Comparison of ENCODE assay signal across 18 cellular contexts in the genomic region with DNA sequence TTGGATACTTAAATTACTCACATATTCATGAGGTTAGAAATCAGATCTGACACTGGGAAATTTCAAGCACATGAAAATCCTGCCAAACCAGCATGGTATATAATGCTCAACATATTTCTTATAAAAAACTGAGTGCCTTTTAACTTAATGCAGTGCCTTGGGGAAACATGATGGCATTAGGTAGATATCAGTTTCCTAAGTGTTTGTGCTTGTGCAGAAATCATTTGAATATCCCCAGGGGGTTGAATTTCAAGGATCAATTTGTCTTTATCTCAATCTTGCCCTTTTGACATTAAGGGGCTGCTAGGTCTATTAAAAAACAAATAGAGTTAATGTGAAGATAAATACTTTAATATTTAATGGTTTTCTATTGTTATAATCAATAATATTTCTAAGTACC.
DNase-seq lines count a peak whose midpoint lies in the region; ATAC-seq and TF ChIP-seq lines count a peak whose summit lies in the region.
"Had no signal": no experiment of that assay in that cellular context is flagged by ENCODE, and none has a peak within 500 bp of the region (broad histone marks: within the 10 kb centered on the region; RNA-seq: fewer than 3 reads in every experiment).

No MANE protein-coding gene starts in this region.

- H3K4me1 ChIP-seq in SK-N-SH (ENCODE audit: control insufficient read depth in 1 of 2, insufficient read depth in 2 of 2, low read depth in 1 of 2, low read length in 1 of 2) (peaks cover 0 to 17% of the 10 kb centered on the region in 2 experiments; a peak in 2 of 4 replicates), neural progenitor cell (peaks cover 36% of the 10 kb centered on the region)
- H3K4me1 ChIP-seq: A549; BLaER1 treated with 17β-estradiol and CSF1 and Interleukin-3, amounts not matched to agents 10 nM and 100 nM; Caco-2 had no signal

- H3K9ac ChIP-seq in SK-N-SH (no peak overlapping the region), neural progenitor cell (no peak overlapping the region)
- H3K9ac ChIP-seq: BLaER1 treated with 17β-estradiol and CSF1 and Interleukin-3, amounts not matched to agents 10 nM and 100 nM had no signal

- no peaks in the 10 kb centered on the region for H3K27me3 ChIP-seq in SK-N-SH (ENCODE audit: insufficient read depth)
- H3K27me3 ChIP-seq in neural progenitor cell, result no peaks in the 10 kb centered on the region
- H3K27me3 ChIP-seq: BLaER1 treated with 17β-estradiol and CSF1 and Interleukin-3, amounts not matched to agents 10 nM and 100 nM had no signal

- TF ChIP-seq CTCF in SK-N-SH (IDR thresholded peaks at IDR 0.05), result no peak
- TF ChIP-seq CTCF in neural progenitor cell (IDR thresholded peaks at IDR 0.05), result no peak

- H3K9me2 ChIP-seq in SK-N-SH, result no peaks in the 10 kb centered on the region

- no peak overlapping the region for H3K27ac Mint-ChIP-seq in neural progenitor cell
- H3K27ac Mint-ChIP-seq: B cell; CD4-positive, alpha-beta T cell; CD8-positive, alpha-beta T cell had no signal

- no peak overlapping the region for H2AFZ ChIP-seq in SK-N-SH (ENCODE audit: low read depth)
- H2AFZ ChIP-seq in neural progenitor cell (replicated peaks), result no peak overlapping the region

- H3K4me1 Mint-ChIP-seq in neural progenitor cell, result peaks cover 34% of the 10 kb centered on the region
- H3K4me1 Mint-ChIP-seq: B cell had no signal

- H4K20me1 ChIP-seq in SK-N-SH (ENCODE audit: insufficient read depth), result no peaks in the 10 kb centered on the region
- H4K20me1 ChIP-seq in neural progenitor cell (ENCODE audit: low read depth), result no peaks in the 10 kb centered on the region
- H4K20me1 ChIP-seq: BLaER1 treated with 17β-estradiol and CSF1 and Interleukin-3, amounts not matched to agents 10 nM and 100 nM had no signal

- TF ChIP-seq EP300 in SK-N-SH (IDR thresholded peaks at IDR 0.05; ENCODE audit: borderline replicate concordance in 1 of 2, low read depth in 1 of 2, low read length in 1 of 2), result peak in 1 of 2 experiments; percentile 56; a peak in 1 of 4 replicates

- no peaks in the 10 kb centered on the region for H3K9me3 ChIP-seq in SK-N-SH
- no peaks in the 10 kb centered on the region for H3K9me3 ChIP-seq in neural progenitor cell (ENCODE audit: low read depth)
- H3K9me3 ChIP-seq: A549; BLaER1 treated with 17β-estradiol and CSF1 and Interleukin-3, amounts not matched to agents 10 nM and 100 nM; Caco-2 had no signal

- ATAC-seq in SK-N-SH treated with all-trans-retinoic acid at 6 μM for 48 hours, result no peak
- ATAC-seq: A549; CD8-positive, alpha-beta T cell had no signal

- H3K4me3 ChIP-seq in SK-N-SH (ENCODE audit: low read depth in 2 of 2, low read length in 1 of 2) (no peak overlapping the region), neural progenitor cell (no peak overlapping the region)
- H3K4me3 ChIP-seq: A549; BLaER1 treated with 17β-estradiol and CSF1 and Interleukin-3, amounts not matched to agents 10 nM and 100 nM had no signal

- H3K79me2 ChIP-seq in SK-N-SH (ENCODE audit: insufficient read depth) (no peaks in the 10 kb centered on the region), neural progenitor cell (ENCODE audit: low read depth) (no peaks in the 10 kb centered on the region)

- peaks cover 3% of the 10 kb centered on the region for H3K27me3 Mint-ChIP-seq in neural progenitor cell (ENCODE audit: insufficient read depth, low read depth)
- H3K27me3 Mint-ChIP-seq: B cell; CD4-positive, alpha-beta T cell had no signal

- H3F3A ChIP-seq in SK-N-SH (replicated peaks; ENCODE audit: insufficient read depth) (no peaks in the 10 kb centered on the region), neural progenitor cell (ENCODE audit: low read depth) (peaks cover 30% of the 10 kb centered on the region)

- CTCF ChIA-PET in SK-N-SH (lab: Yijun Ruan, JAX), result interaction anchor here (0.7 to 3.0 kb wide), 7 partner anchors 18 to 224 kb away, joined by 3 to 11 read pairs (median 3); no protein-coding TSS in a partner anchor

- H3K27ac ChIP-seq in SK-N-SH (ENCODE audit: low read depth in 2 of 2, low read length in 1 of 2) (peak overlapping the region in 1 of 2 experiments; percentile 43; a peak in 2 of 4 replicates), neural progenitor cell (peak overlapping the region; percentile 76)
- H3K27ac ChIP-seq: 22Rv1; A549; BLaER1 treated with 17β-estradiol and CSF1 and Interleukin-3, amounts not matched to agents 10 nM and 100 nM; C4-2B had no signal

- H3K4me3 Mint-ChIP-seq in neural progenitor cell, result no peak overlapping the region
- H3K4me3 Mint-ChIP-seq: B cell; CD4-positive, alpha-beta T cell; CD8-positive, alpha-beta T cell had no signal

- peaks cover 2% of the 10 kb centered on the region for H3K36me3 Mint-ChIP-seq in neural progenitor cell
- H3K36me3 Mint-ChIP-seq: CD8-positive, alpha-beta T cell had no signal

- H3K4me2 ChIP-seq in SK-N-SH, result no peak overlapping the region
- peak overlapping the region; percentile 48 for H3K4me2 ChIP-seq in neural progenitor cell
- H3K4me2 ChIP-seq: A549; BLaER1 treated with 17β-estradiol and CSF1 and Interleukin-3, amounts not matched to agents 10 nM and 100 nM had no signal

- TF ChIP-seq RAD21 in SK-N-SH (IDR thresholded peaks at IDR 0.05; ENCODE audit: low read length), result no peak

- DNase-seq in SK-N-SH, result peak; percentile 44
- DNase-seq in left kidney (ENCODE audit: low read depth, low spot score), result peak; percentile 12
- DNase-seq in neural progenitor cell (ENCODE audit: low spot score), result no peak
- no peak for DNase-seq in NCI-H2171 (lab: John Stamatoyannopoulos, UW)
- no peak for DNase-seq in hypothalamus (lab: John Stamatoyannopoulos, UW)
- DNase-seq: AML-193; Caco-2; Calu3; CD4-positive, alpha-beta T cell; CD8-positive, alpha-beta T cell; DMS79 treated with DMSO at 0.1 percent for 48 hours; GF-D8 had no signal

- no peaks in the 10 kb centered on the region for H3K36me3 ChIP-seq in SK-N-SH (replicated peaks in 1 of 2; ENCODE audit: control insufficient read depth in 1 of 2, insufficient read depth in 2 of 2, low read length in 1 of 2)
- no peaks in the 10 kb centered on the region for H3K36me3 ChIP-seq in neural progenitor cell
- H3K36me3 ChIP-seq: BLaER1 treated with 17β-estradiol and CSF1 and Interleukin-3, amounts not matched to agents 10 nM and 100 nM had no signal

- peaks cover 2% of the 10 kb centered on the region for H3K9me3 Mint-ChIP-seq in neural progenitor cell

- POLR2A ChIA-PET in SK-N-SH (lab: Yijun Ruan, JAX), result no interaction called here

TF ChIP-seq in SK-N-SH, 30 proteins besides CTCF, POLR2A, EP300 and RAD21 (continues in another document):
- TF ChIP-seq CHD2 (IDR thresholded peaks at IDR 0.05; ENCODE audit: low read length, partially characterized antibody) (no peak), YY1 (IDR thresholded peaks at IDR 0.05; ENCODE audit: low read depth) (no peak), SMC3 (IDR thresholded peaks at IDR 0.05; ENCODE audit: low read depth, low read length) (no peak), ELF1 (IDR thresholded peaks at IDR 0.05) (no peak), RFX5 (IDR thresholded peaks at IDR 0.05; ENCODE audit: low read length) (no peak)
- TF ChIP-seq, protein P1, sequence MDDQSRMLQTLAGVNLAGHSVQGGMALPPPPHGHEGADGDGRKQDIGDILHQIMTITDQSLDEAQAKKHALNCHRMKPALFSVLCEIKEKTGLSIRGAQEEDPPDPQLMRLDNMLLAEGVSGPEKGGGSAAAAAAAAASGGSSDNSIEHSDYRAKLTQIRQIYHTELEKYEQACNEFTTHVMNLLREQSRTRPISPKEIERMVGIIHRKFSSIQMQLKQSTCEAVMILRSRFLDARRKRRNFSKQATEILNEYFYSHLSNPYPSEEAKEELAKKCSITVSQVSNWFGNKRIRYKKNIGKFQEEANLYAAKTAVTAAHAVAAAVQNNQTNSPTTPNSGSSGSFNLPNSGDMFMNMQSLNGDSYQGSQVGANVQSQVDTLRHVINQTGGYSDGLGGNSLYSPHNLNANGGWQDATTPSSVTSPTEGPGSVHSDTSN (IDR thresholded peaks at IDR 0.05), result no peak

TF ChIP-seq in SK-N-SH treated with all-trans-retinoic acid at 6 μM for 48 hours, 23 proteins besides CTCF, POLR2A, EP300 and RAD21:
- TF ChIP-seq PPARA (CRISPR knock-in tag; IDR thresholded peaks at IDR 0.05; ENCODE audit: borderline replicate concordance) (no peak), ZFP30 (CRISPR knock-in tag; IDR thresholded peaks at IDR 0.05) (no peak), ZFP3 (CRISPR knock-in tag; IDR thresholded peaks at IDR 0.05) (no peak), GLIS3 (CRISPR knock-in tag; IDR thresholded peaks at IDR 0.05) (no peak), RARB (CRISPR knock-in tag; IDR thresholded peaks at IDR 0.05) (no peak), TCF4 (CRISPR knock-in tag; IDR thresholded peaks at IDR 0.05; ENCODE audit: borderline replicate concordance) (no peak), ZNF70 (CRISPR knock-in tag; IDR thresholded peaks at IDR 0.05) (no peak), ZC3H10 (CRISPR knock-in tag; IDR thresholded peaks at IDR 0.05) (no peak), ESRRG (CRISPR knock-in tag; IDR thresholded peaks at IDR 0.05) (no peak)
- TF ChIP-seq, protein P2, sequence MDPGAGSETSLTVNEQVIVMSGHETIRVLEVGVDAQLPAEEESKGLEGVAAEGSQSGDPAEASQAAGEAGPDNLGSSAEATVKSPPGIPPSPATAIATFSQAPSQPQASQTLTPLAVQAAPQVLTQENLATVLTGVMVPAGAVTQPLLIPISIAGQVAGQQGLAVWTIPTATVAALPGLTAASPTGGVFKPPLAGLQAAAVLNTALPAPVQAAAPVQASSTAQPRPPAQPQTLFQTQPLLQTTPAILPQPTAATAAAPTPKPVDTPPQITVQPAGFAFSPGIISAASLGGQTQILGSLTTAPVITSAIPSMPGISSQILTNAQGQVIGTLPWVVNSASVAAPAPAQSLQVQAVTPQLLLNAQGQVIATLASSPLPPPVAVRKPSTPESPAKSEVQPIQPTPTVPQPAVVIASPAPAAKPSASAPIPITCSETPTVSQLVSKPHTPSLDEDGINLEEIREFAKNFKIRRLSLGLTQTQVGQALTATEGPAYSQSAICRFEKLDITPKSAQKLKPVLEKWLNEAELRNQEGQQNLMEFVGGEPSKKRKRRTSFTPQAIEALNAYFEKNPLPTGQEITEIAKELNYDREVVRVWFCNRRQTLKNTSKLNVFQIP (CRISPR knock-in tag; IDR thresholded peaks at IDR 0.05; ENCODE audit: borderline replicate concordance, low read depth), result no peak

Comparison
In these comparisons a context has a peak if more than half of its experiments do, and no peak if none do; other contexts are left out.
1. DNase-seq: peak in SK-N-SH (single experiment) and left kidney (single experiment); none in neural progenitor cell (single experiment), NCI-H2171 (single experiment) and hypothalamus (0 of 51).